Comparison of ENCODE assay signal across 8 cellular contexts in genomic region chr12:114625294-114625851, GRCh38. TPM values are rescaled to one million over a fixed set of nuclear protein-coding genes. Genes with fewer than 3 reads are reported as not detected.
DNase-seq lines count a peak whose midpoint lies in the region; ATAC-seq and TF ChIP-seq lines count a peak whose summit lies in the region.

No MANE protein-coding gene starts in this region.

- no peak for ATAC-seq in activated T-cell treated with anti-CD3 and anti-CD28 coated beads, Interleukin-2, amount 50 U/mL, for 4 hours
- no peak for ATAC-seq in HG03196 (IDR thresholded peaks at IDR 0.05; ENCODE audit: unreplicated experiment)

- no peak overlapping the region for H3K4me3 Mint-ChIP-seq in activated T-cell treated with anti-CD3 and anti-CD28 coated beads, Interleukin-2, amount 50 U/mL, for 4 hours
- H3K4me3 Mint-ChIP-seq in CD8-positive, alpha-beta memory T cell = no peak overlapping the region

- DNase-seq in Ammon's horn (ENCODE audit: low spot score) = peak; percentile 7
- peak; percentile 12 for DNase-seq in NCI-H226
- peak; percentile 6 for DNase-seq in activated T-cell treated with anti-CD3 and anti-CD28 coated beads, Interleukin-2, amount 50 U/mL, for 4 hours
- peak; percentile 74 for DNase-seq in iPS-NIHi11 (ENCODE audit: low spot score)
- DNase-seq in stimulated activated CD8-positive, alpha-beta memory T cell treated with anti-CD3 and anti-CD28 coated beads, Interleukin-15, amount 100 ng/mL, for 48 hours (ENCODE audit: low read depth in 2 of 2) = peak; percentile 18 to 25
- DNase-seq in CD8-positive, alpha-beta memory T cell = no peak

- no peaks in the 10 kb centered on the region for H3K4me1 Mint-ChIP-seq in activated T-cell treated with anti-CD3 and anti-CD28 coated beads, Interleukin-2, amount 50 U/mL, for 4 hours (ENCODE audit: low read depth)
- H3K4me1 Mint-ChIP-seq in CD8-positive, alpha-beta memory T cell = no peaks in the 10 kb centered on the region

- CTCF ChIA-PET in CD8-positive, alpha-beta memory T cell (lab: Charles Lee) = no interaction called here

- no peaks in the 10 kb centered on the region for H3K36me3 ChIP-seq in CD8-positive, alpha-beta memory T cell (ENCODE audit: insufficient read depth, low read length)

- H3K4me3 ChIP-seq in CD8-positive, alpha-beta memory T cell (ENCODE audit: low read length) = no peak overlapping the region

- H3K36me3 Mint-ChIP-seq in activated T-cell treated with anti-CD3 and anti-CD28 coated beads, Interleukin-2, amount 50 U/mL, for 4 hours (ENCODE audit: insufficient read depth) = no peaks in the 10 kb centered on the region
- H3K36me3 Mint-ChIP-seq in CD8-positive, alpha-beta memory T cell = no peaks in the 10 kb centered on the region

- H3K9me3 ChIP-seq in CD8-positive, alpha-beta memory T cell (ENCODE audit: low read length) = no peaks in the 10 kb centered on the region

- no peak overlapping the region for H3K27ac ChIP-seq in CD8-positive, alpha-beta memory T cell (ENCODE audit: low read depth, low read length)

- peak; percentile 74 for TF ChIP-seq CTCF in GM12874 (IDR thresholded peaks at IDR 0.05; ENCODE audit: insufficient read depth, low read depth, low read length)

- no peaks in the 10 kb centered on the region for H3K4me1 ChIP-seq in CD8-positive, alpha-beta memory T cell (ENCODE audit: insufficient read depth, low read length)

- H3K27me3 Mint-ChIP-seq in activated T-cell treated with anti-CD3 and anti-CD28 coated beads, Interleukin-2, amount 50 U/mL, for 4 hours (ENCODE audit: low read depth) = peaks cover 4% of the 10 kb centered on the region
- peaks cover 0 to 1% of the 10 kb centered on the region in 2 donors for H3K27me3 Mint-ChIP-seq in CD8-positive, alpha-beta memory T cell

- H3K9me3 Mint-ChIP-seq in activated T-cell treated with anti-CD3 and anti-CD28 coated beads, Interleukin-2, amount 50 U/mL, for 4 hours = no peaks in the 10 kb centered on the region
- H3K9me3 Mint-ChIP-seq in CD8-positive, alpha-beta memory T cell = peaks cover 0 to 5% (median under 1%) of the 10 kb centered on the region in 5 donors

- H3K27ac Mint-ChIP-seq in CD8-positive, alpha-beta memory T cell = no peak overlapping the region

- no peaks in the 10 kb centered on the region for H3K27me3 ChIP-seq in CD8-positive, alpha-beta memory T cell (ENCODE audit: insufficient read depth, low read length, poor library complexity, severe bottlenecking)

- POLR2A ChIA-PET in CD8-positive, alpha-beta memory T cell (lab: Charles Lee) = no interaction called here

RNA-seq across cellular contexts. Expression of gene TBX3, which starts 58.6 kb away (rescaled TPM):
- total RNA-seq in activated T-cell treated with anti-CD3 and anti-CD28 coated beads, Interleukin-2, amount 50 U/mL, for 4 hours = under 1 TPM; 0.18 to 0.30 (median 0.24) TPM
- total RNA-seq in CD8-positive, alpha-beta memory T cell = not detected
- polyA plus RNA-seq in CD8-positive, alpha-beta memory T cell = not detected

Comparison
In these comparisons a context has a peak if more than half of its experiments do, and no peak if none do; other contexts are left out.
1. DNase-seq: peak in Ammon's horn (single experiment), NCI-H226 (single experiment), activated T-cell treated with anti-CD3 and anti-CD28 coated beads, Interleukin-2, amount 50 U/mL, for 4 hours (single experiment), iPS-NIHi11 (single experiment) and stimulated activated CD8-positive, alpha-beta memory T cell treated with anti-CD3 and anti-CD28 coated beads, Interleukin-15, amount 100 ng/mL, for 48 hours (2 of 2); none in CD8-positive, alpha-beta memory T cell (0 of 5).